1 cellular context compared by ENCODE assay signal in genomic region chr22:37713761-37714160, GRCh38.
TF ChIP-seq lines count a peak whose summit lies in the region.

No MANE protein-coding gene starts in this region.

TF ChIP-seq in GM23338, 12 proteins besides CTCF, POLR2A, EP300 and RAD21 (continued from another document):
- TF ChIP-seq ZNF462 (CRISPR knock-in tag; IDR thresholded peaks at IDR 0.05) = no peak
- TF ChIP-seq ZNF114 (CRISPR knock-in tag; IDR thresholded peaks at IDR 0.05) = no peak
- TF ChIP-seq NANOG (IDR thresholded peaks at IDR 0.05; ENCODE audit: borderline replicate concordance) = no peak
- no peak for TF ChIP-seq POLR2AphosphoS5 (IDR thresholded peaks at IDR 0.05; ENCODE audit: low read depth)
- no peak for TF ChIP-seq CREB1 (CRISPR knock-in tag; IDR thresholded peaks at IDR 0.05; ENCODE audit: low read depth)
- no peak for TF ChIP-seq ZNF331 (CRISPR knock-in tag; IDR thresholded peaks at IDR 0.05; ENCODE audit: low read depth)
- no peak for TF ChIP-seq ETS1 (IDR thresholded peaks at IDR 0.05)
